8 cellular contexts compared by ENCODE assay signal in genomic region chr22:20494978-20495860, GRCh38. TPM values are rescaled to one million over a fixed set of nuclear protein-coding genes. Genes with fewer than 3 reads are reported as not detected.
DNase-seq lines count a peak whose midpoint lies in the region; ATAC-seq and TF ChIP-seq lines count a peak whose summit lies in the region.

A gene with protein sequence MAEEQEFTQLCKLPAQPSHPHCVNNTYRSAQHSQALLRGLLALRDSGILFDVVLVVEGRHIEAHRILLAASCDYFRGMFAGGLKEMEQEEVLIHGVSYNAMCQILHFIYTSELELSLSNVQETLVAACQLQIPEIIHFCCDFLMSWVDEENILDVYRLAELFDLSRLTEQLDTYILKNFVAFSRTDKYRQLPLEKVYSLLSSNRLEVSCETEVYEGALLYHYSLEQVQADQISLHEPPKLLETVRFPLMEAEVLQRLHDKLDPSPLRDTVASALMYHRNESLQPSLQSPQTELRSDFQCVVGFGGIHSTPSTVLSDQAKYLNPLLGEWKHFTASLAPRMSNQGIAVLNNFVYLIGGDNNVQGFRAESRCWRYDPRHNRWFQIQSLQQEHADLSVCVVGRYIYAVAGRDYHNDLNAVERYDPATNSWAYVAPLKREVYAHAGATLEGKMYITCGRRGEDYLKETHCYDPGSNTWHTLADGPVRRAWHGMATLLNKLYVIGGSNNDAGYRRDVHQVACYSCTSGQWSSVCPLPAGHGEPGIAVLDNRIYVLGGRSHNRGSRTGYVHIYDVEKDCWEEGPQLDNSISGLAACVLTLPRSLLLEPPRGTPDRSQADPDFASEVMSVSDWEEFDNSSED (minus strand): TSS chr22:20495795. CDS start chr22:20489211, 6,584 bp downstream.

- no peaks in the 10 kb centered on the region for H4K20me1 ChIP-seq in PC-9 (ENCODE audit: insufficient read depth)

- POLR2A ChIA-PET in PC-9 (lab: Charles Lee; ENCODE audit: unreplicated experiment) = interaction anchor here (0.6 kb wide), 2 partner anchors 77 to 355 kb away, joined by 4 to 24 read pairs; no protein-coding TSS in a partner anchor

- peak within 1 kb of the TSS; percentile 73 for H3K27ac ChIP-seq in PC-9

- H3K27ac Mint-ChIP-seq in brain = peak within 1 kb of the TSS; percentile 97 to 99 (median 99)

- CTCF ChIA-PET in PC-9 (lab: Charles Lee) = interaction anchor here (0.8 kb wide), 1 partner anchor 177 kb away, joined by 6 read pairs; no protein-coding TSS in a partner anchor

- no peaks in the 10 kb centered on the region for H3K27me3 Mint-ChIP-seq in brain

- H3K9me2 ChIP-seq in PC-9 (ENCODE audit: insufficient read depth) = no peaks in the 10 kb centered on the region

- H3K36me3 ChIP-seq in BE2C (no peaks in the 10 kb centered on the region), PC-9 (ENCODE audit: low read depth) (no peaks in the 10 kb centered on the region), iPS-15b (ENCODE audit: control insufficient read depth, insufficient read depth, low read length) (no peaks in the 10 kb centered on the region)

- H3K4me3 Mint-ChIP-seq in brain = peak within 1 kb of the TSS; percentile 93 to 96 (median 94)

- H3K4me2 ChIP-seq in PC-9 = peak within 1 kb of the TSS; percentile 95

- H3K4me1 Mint-ChIP-seq in brain = peaks cover 65% of the 10 kb centered on the region

- H3F3A ChIP-seq in PC-9 (ENCODE audit: insufficient read depth, low read depth) = no peaks in the 10 kb centered on the region

- BruUV-seq in PC-9 (replicated peaks; lab: Mats Ljungman, UMichigan) = no TSS peak

- H3K9me3 Mint-ChIP-seq in brain = peaks cover 0 to 3% (median 0%) of the 10 kb centered on the region in 5 experiments

- peaks cover 4% of the 10 kb centered on the region; the same call in 1 of the 2 replicates for H3K4me1 ChIP-seq in BE2C
- H3K4me1 ChIP-seq in PC-9 (replicated peaks; ENCODE audit: insufficient read depth) = no peaks in the 10 kb centered on the region
- H3K4me1 ChIP-seq in iPS-15b (ENCODE audit: control insufficient read depth, insufficient read depth, low read length) = no peaks in the 10 kb centered on the region

- TF ChIP-seq CTCF in BE2C (IDR thresholded peaks at IDR 0.05; ENCODE audit: low read depth, low read length) (no peak), PC-9 (conservative IDR thresholded peaks at IDR 0.05) (no peak), brain (conservative IDR thresholded peaks at IDR 0.05) (no peak), retinal pigment epithelial cell (conservative IDR thresholded peaks at IDR 0.05; ENCODE audit: low read depth, low read length) (no peak)

- ATAC-seq in GM18858 (IDR thresholded peaks at IDR 0.05; ENCODE audit: unreplicated experiment) = peak; percentile 28
- peak; percentile 35 for ATAC-seq in HG03045 (IDR thresholded peaks at IDR 0.05; ENCODE audit: unreplicated experiment)

- H3K9me3 ChIP-seq in BE2C (no peaks in the 10 kb centered on the region), PC-9 (ENCODE audit: insufficient read depth, low read depth) (no peaks in the 10 kb centered on the region), iPS-15b (ENCODE audit: control insufficient read depth, insufficient read depth, low read length) (no peaks in the 10 kb centered on the region)

- H3K4me3 ChIP-seq in BE2C (ENCODE audit: low read depth, low read length) (peak within 1 kb of the TSS; percentile 71), PC-9 (peak within 1 kb of the TSS; percentile 78), iPS-15b (ENCODE audit: low read depth, low read length) (peak within 1 kb of the TSS; percentile 89), retinal pigment epithelial cell (ENCODE audit: low read length) (peak within 1 kb of the TSS; percentile 75)

- peak; percentile 74 for DNase-seq in BE2C
- DNase-seq in PC-9 = peak in 1 of 2 experiments; percentile 13
- no peak for DNase-seq in retinal pigment epithelial cell (ENCODE audit: low read depth)
- DNase-seq in NCI-H187 treated with DMSO at 0.1 percent for 48 hours (lab: John Stamatoyannopoulos, UW) = no peak

- intact Hi-C loops in PC-9 (cut with micrococcal nuclease; ENCODE audit: unreplicated experiment) = no loop called here

- peak within 1 kb of the TSS; percentile 65 for H3K9ac ChIP-seq in iPS-15b (ENCODE audit: low read depth, low read length)

- H2AFZ ChIP-seq in PC-9 = peak within 1 kb of the TSS; percentile 87

- peaks cover 13% of the 10 kb centered on the region; the same call in 1 of the 2 replicates for H3K79me2 ChIP-seq in PC-9 (ENCODE audit: low read depth)

- peaks cover 11% of the 10 kb centered on the region for H3K36me3 Mint-ChIP-seq in brain

- H3K27me3 ChIP-seq in BE2C = no peaks in the 10 kb centered on the region
- H3K27me3 ChIP-seq in PC-9 (ENCODE audit: insufficient read depth, low read depth) = no peaks in the 10 kb centered on the region
- H3K27me3 ChIP-seq in iPS-15b (ENCODE audit: control insufficient read depth, insufficient read depth, low read length) = peaks cover 11% of the 10 kb centered on the region

RNA-seq across cellular contexts. Expression of the gene that starts here (rescaled TPM):
- 41.4 TPM for polyA plus RNA-seq in BE2C (2012; ENCODE audit: insufficient read depth, insufficient read length, low read depth)
- 17.7 and 20.0 TPM in 2 replicates for total RNA-seq in PC-9 (2021)
- 37.0 TPM for polyA plus RNA-seq in brain (ENCODE audit: insufficient read depth, low read depth, low replicate concordance)
